In genomic region chr16:55647798-55648197, GRCh38 we compare ENCODE assay signal across 18 cellular contexts. TPM values are rescaled to one million over a fixed set of nuclear protein-coding genes. Genes with fewer than 3 reads are reported as not detected.
A peak's percentile ranks its signal among the peaks of the same experiment; 100 is the strongest.
DNase-seq lines count a peak whose midpoint lies in the region; ATAC-seq and TF ChIP-seq lines count a peak whose summit lies in the region.
"Had no signal": no experiment of that assay in that cellular context is flagged by ENCODE, and none has a peak within 500 bp of the region (broad histone marks: within the 10 kb centered on the region; RNA-seq: fewer than 3 reads in every experiment).

No MANE protein-coding gene starts in this region.

- H3K4me1 ChIP-seq in GM23248 (ENCODE audit: insufficient read depth), result no peaks in the 10 kb centered on the region
- H3K4me1 ChIP-seq in RWPE2 (ENCODE audit: insufficient read depth, poor library complexity, severe bottlenecking), result no peaks in the 10 kb centered on the region
- H3K4me1 ChIP-seq in fibroblast of lung (ENCODE audit: control insufficient read depth, extremely low read depth, insufficient read depth, low read length), result no peaks in the 10 kb centered on the region
- H3K4me1 ChIP-seq: BLaER1 had no signal

- H4K20me1 ChIP-seq in GM23248 (ENCODE audit: insufficient read depth), result no peaks in the 10 kb centered on the region
- H4K20me1 ChIP-seq in fibroblast of lung (ENCODE audit: control insufficient read depth, extremely low read depth, insufficient read depth, low read length), result no peaks in the 10 kb centered on the region
- H4K20me1 ChIP-seq: BLaER1 had no signal

- DNase-seq in GM23248 (peak; percentile 15), RWPE2 (ENCODE audit: low spot score) (no peak), fibroblast of lung (ENCODE audit: low read depth in 2 of 2) (no peak), superior temporal gyrus (ENCODE audit: extremely low spot score) (peak; percentile 49), iPS-NIHi7 (ENCODE audit: extremely low spot score) (no peak)
- DNase-seq in activated T-helper 2 cell treated with anti-CD3 and anti-CD28 coated beads, Interferon-gamma antibody, Interleukin-2, Interleukin-4, amounts not matched to agents 10 μg/mL and 5 μg/mL and 100 μg/mL, durations not matched to agents 14 hours and 24 hours and 36 hours (ENCODE audit: low spot score), result no peak
- DNase-seq: CD8-positive, alpha-beta T cell; DND-41; HCEC 1CT; KBM-7; MV-4-11; NCI-H1417 treated with DMSO at 0.1 percent for 48 hours; NCI-H1930; NCI-H2171 treated with DMSO at 0.1 percent for 48 hours; NCI-H446 treated with DMSO at 0.1 percent for 48 hours had no signal

- H3K4me2 ChIP-seq in GM23248 (ENCODE audit: unreplicated experiment), result no peak overlapping the region
- no peak overlapping the region for H3K4me2 ChIP-seq in fibroblast of lung (ENCODE audit: extremely low read depth, insufficient read depth, low read length)
- H3K4me2 ChIP-seq: BLaER1 had no signal

- intact Hi-C loops in activated T-helper 2 cell treated with anti-CD3 and anti-CD28 coated beads, Interferon-gamma antibody, Interleukin-2, Interleukin-4, amounts not matched to agents 10 μg/mL and 5 μg/mL and 100 μg/mL, durations not matched to agents 14 hours and 24 hours and 36 hours (cut with micrococcal nuclease), result no loop called here

- H3K4me3 ChIP-seq in GM23248, result no peak overlapping the region
- no peak overlapping the region for H3K4me3 ChIP-seq in RWPE2 (ENCODE audit: severe bottlenecking)
- H3K4me3 ChIP-seq in fibroblast of lung (replicated peaks in 1 of 4; ENCODE audit: control extremely low read depth in 1 of 4, insufficient read depth in 1 of 4, low read depth in 3 of 4, low read length in 4 of 4), result no peak overlapping the region
- H3K4me3 ChIP-seq: BLaER1 had no signal

- no peaks in the 10 kb centered on the region for H3K36me3 Mint-ChIP-seq in activated T-helper 2 cell treated with anti-CD3 and anti-CD28 coated beads, Interferon-gamma antibody, Interleukin-2, Interleukin-4, amounts not matched to agents 10 μg/mL and 5 μg/mL and 100 μg/mL, durations not matched to agents 14 hours and 24 hours and 36 hours (ENCODE audit: low read depth)
- H3K36me3 Mint-ChIP-seq: CD8-positive, alpha-beta T cell had no signal

- no peaks in the 10 kb centered on the region for H3K9me3 Mint-ChIP-seq in activated T-helper 2 cell treated with anti-CD3 and anti-CD28 coated beads, Interferon-gamma antibody, Interleukin-2, Interleukin-4, amounts not matched to agents 10 μg/mL and 5 μg/mL and 100 μg/mL, durations not matched to agents 14 hours and 24 hours and 36 hours
- H3K9me3 Mint-ChIP-seq: CD8-positive, alpha-beta T cell had no signal

- ATAC-seq in RWPE2 (ENCODE audit: low read depth) (no peak), GM19023 (IDR thresholded peaks at IDR 0.05; ENCODE audit: unreplicated experiment) (no peak)
- ATAC-seq: CD8-positive, alpha-beta T cell; Right ventricle myocardium inferior had no signal

- no peak overlapping the region for H3K4me3 Mint-ChIP-seq in activated T-helper 2 cell treated with anti-CD3 and anti-CD28 coated beads, Interferon-gamma antibody, Interleukin-2, Interleukin-4, amounts not matched to agents 10 μg/mL and 5 μg/mL and 100 μg/mL, durations not matched to agents 14 hours and 24 hours and 36 hours (ENCODE audit: low read depth)
- H3K4me3 Mint-ChIP-seq: CD8-positive, alpha-beta T cell had no signal

- in situ Hi-C loops in GM23248 (cut with MboI), result no loop called here

- no peak overlapping the region for H3K27ac Mint-ChIP-seq in activated T-helper 2 cell treated with anti-CD3 and anti-CD28 coated beads, Interferon-gamma antibody, Interleukin-2, Interleukin-4, amounts not matched to agents 10 μg/mL and 5 μg/mL and 100 μg/mL, durations not matched to agents 14 hours and 24 hours and 36 hours
- H3K27ac Mint-ChIP-seq: CD8-positive, alpha-beta T cell had no signal

- H3K36me3 ChIP-seq in GM23248 (ENCODE audit: low read depth) (no peaks in the 10 kb centered on the region), RWPE2 (ENCODE audit: low read depth) (no peaks in the 10 kb centered on the region), fibroblast of lung (ENCODE audit: control insufficient read depth, insufficient read depth, low read length) (no peaks in the 10 kb centered on the region)
- H3K36me3 ChIP-seq: BLaER1 had no signal

- H3K9me3 ChIP-seq in GM23248 (ENCODE audit: low read depth) (no peaks in the 10 kb centered on the region), RWPE2 (ENCODE audit: severe bottlenecking) (no peaks in the 10 kb centered on the region), fibroblast of lung (ENCODE audit: control insufficient read depth, insufficient read depth, low read depth, low read length) (no peaks in the 10 kb centered on the region)
- H3K9me3 ChIP-seq: BLaER1 had no signal

- H3K4me1 Mint-ChIP-seq in activated T-helper 2 cell treated with anti-CD3 and anti-CD28 coated beads, Interferon-gamma antibody, Interleukin-2, Interleukin-4, amounts not matched to agents 10 μg/mL and 5 μg/mL and 100 μg/mL, durations not matched to agents 14 hours and 24 hours and 36 hours (ENCODE audit: low read depth), result no peaks in the 10 kb centered on the region

- H2AFZ ChIP-seq in GM23248 (no peak overlapping the region), fibroblast of lung (ENCODE audit: low read length) (no peak overlapping the region)

- no peaks in the 10 kb centered on the region for H3F3A ChIP-seq in GM23248 (ENCODE audit: insufficient read depth)

- no peak overlapping the region for H3K27ac ChIP-seq in GM23248
- no peak overlapping the region for H3K27ac ChIP-seq in RWPE2 (ENCODE audit: poor library complexity, severe bottlenecking)
- H3K27ac ChIP-seq in fibroblast of lung (ENCODE audit: insufficient read depth, low read length), result no peak overlapping the region
- H3K27ac ChIP-seq: BLaER1 had no signal

- H3K9ac ChIP-seq in GM23248 (no peak overlapping the region), fibroblast of lung (ENCODE audit: insufficient read depth, low read length) (no peak overlapping the region)
- H3K9ac ChIP-seq: BLaER1 had no signal

- no peaks in the 10 kb centered on the region for H3K79me2 ChIP-seq in GM23248 (ENCODE audit: insufficient read depth)
- H3K79me2 ChIP-seq in fibroblast of lung (ENCODE audit: control insufficient read depth, insufficient read depth, low read length), result no peaks in the 10 kb centered on the region

- H3K27me3 Mint-ChIP-seq in activated T-helper 2 cell treated with anti-CD3 and anti-CD28 coated beads, Interferon-gamma antibody, Interleukin-2, Interleukin-4, amounts not matched to agents 10 μg/mL and 5 μg/mL and 100 μg/mL, durations not matched to agents 14 hours and 24 hours and 36 hours (ENCODE audit: low read depth), result peaks cover 6% of the 10 kb centered on the region

- H3K27me3 ChIP-seq in GM23248 (replicated peaks; ENCODE audit: insufficient read depth), result peaks cover 28% of the 10 kb centered on the region
- peaks cover 4% of the 10 kb centered on the region for H3K27me3 ChIP-seq in RWPE2 (ENCODE audit: insufficient read depth, poor library complexity, severe bottlenecking)
- H3K27me3 ChIP-seq in fibroblast of lung (ENCODE audit: control insufficient read depth, insufficient read depth, low read length), result peaks cover 7% of the 10 kb centered on the region
- H3K27me3 ChIP-seq: BLaER1 had no signal

- H3K9me2 ChIP-seq in GM23248 (ENCODE audit: insufficient read depth), result no peaks in the 10 kb centered on the region

- peak; percentile 30 for TF ChIP-seq CTCF in RWPE2 (IDR thresholded peaks at IDR 0.05; ENCODE audit: poor library complexity, severe bottlenecking)
- TF ChIP-seq CTCF in fibroblast of lung (conservative IDR thresholded peaks at IDR 0.05 in 1 of 2, IDR thresholded peaks at IDR 0.05 in 1 of 2; ENCODE audit: low read depth in 1 of 2, low read length in 2 of 2), result peak; percentile 9 to 15

RNA-seq across cellular contexts. Expression of gene SLC6A2, which starts 8.0 kb away (rescaled TPM):
- not detected in 2 replicates for total RNA-seq in GM23248 (2014; rRNA removed; shearing (Covaris generic))
- polyA plus RNA-seq in GM23248 (2016; fragmentation: Nextera tagmentation; extraction: Ambion mirVana), result not detected in 2 replicates
- total RNA-seq in fibroblast of lung, result not detected in 2 replicates
- not detected in 2 replicates for polyA plus RNA-seq in fibroblast of lung
- polyA plus RNA-seq in fibroblast of lung (2012), result not detected in 2 replicates
- polyA minus RNA-seq in fibroblast of lung (ENCODE audit: low replicate concordance), result not detected in 2 replicates
- not detected in 2 replicates for total RNA-seq in activated T-helper 2 cell treated with anti-CD3 and anti-CD28 coated beads, Interferon-gamma antibody, Interleukin-2, Interleukin-4, amounts not matched to agents 10 μg/mL and 5 μg/mL and 100 μg/mL, durations not matched to agents 14 hours and 24 hours and 36 hours
- total RNA-seq: CD8-positive, alpha-beta T cell; Right ventricle myocardium inferior had no signal

Comparison
In these comparisons a context has a peak if more than half of its experiments do, and no peak if none do; other contexts are left out.
1. DNase-seq: peak in GM23248 (single experiment) and superior temporal gyrus (single experiment); none in RWPE2 (single experiment), fibroblast of lung (0 of 2), activated T-helper 2 cell treated with anti-CD3 and anti-CD28 coated beads, Interferon-gamma antibody, Interleukin-2, Interleukin-4, amounts not matched to agents 10 μg/mL and 5 μg/mL and 100 μg/mL, durations not matched to agents 14 hours and 24 hours and 36 hours (single experiment) and iPS-NIHi7 (single experiment).